ENCODE assay signal across 16 cellular contexts in the genomic region with DNA sequence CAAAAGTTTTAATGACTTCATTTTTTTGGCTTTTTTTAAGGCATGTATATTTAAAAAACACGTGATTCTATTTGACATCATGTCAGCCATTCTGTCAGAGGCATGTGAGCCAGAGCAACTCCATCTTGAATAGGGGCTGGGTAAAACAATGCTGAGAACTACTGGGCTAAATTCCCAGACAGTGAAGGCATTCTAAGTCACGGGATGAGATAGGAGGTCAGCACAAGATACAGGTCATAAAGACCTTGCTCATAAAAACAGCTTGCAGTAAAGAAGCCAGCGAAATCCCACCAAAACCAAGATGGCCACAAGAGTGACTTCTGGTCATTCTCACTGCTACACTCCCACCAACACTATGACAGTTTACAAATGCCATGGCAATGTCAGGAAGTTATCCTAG.
"Had no signal": no experiment of that assay in that cellular context is flagged by ENCODE, and none has a peak within 500 bp of the region (broad histone marks: within the 10 kb centered on the region; RNA-seq: fewer than 3 reads in every experiment).

No MANE protein-coding gene starts in this region.

- H3K27ac ChIP-seq: coronary artery, gastrocnemius medialis, heart right ventricle, stomach, thoracic aorta, transverse colon had no signal

- H3K9me3 Mint-ChIP-seq: naive B cell had no signal

- FAIRE-seq: islet of Langerhans had no signal

- H3K27me3 ChIP-seq: gastrocnemius medialis, heart right ventricle, stomach, transverse colon had no signal

- H3K36me3 ChIP-seq: gastrocnemius medialis, heart right ventricle, stomach, thoracic aorta, transverse colon had no signal

- H3K9me3 ChIP-seq: gastrocnemius medialis, heart right ventricle, stomach, thoracic aorta, transverse colon had no signal

- H3K4me3 ChIP-seq: coronary artery, gastrocnemius medialis, heart right ventricle, stomach, thoracic aorta, transverse colon had no signal

- ATAC-seq: gastrocnemius medialis, heart right ventricle, left lobe of liver, sciatic nerve had no signal

- DNase-seq: effector CD4-positive, alpha-beta T cell; gastrocnemius medialis; heart right ventricle; hypothalamus; naive B cell; posterior cingulate gyrus; stimulated activated CD4-positive, alpha-beta T cell treated with anti-CD3 and anti-CD28 coated beads, Interleukin-12 subunit alpha, Interleukin-12 subunit beta, amount 100 ng/mL, for 4 hours; stimulated activated naive CD4-positive, alpha-beta T cell; stomach; substantia nigra; transverse colon had no signal

- H3K27ac Mint-ChIP-seq: naive B cell had no signal

- H3K4me1 Mint-ChIP-seq: naive B cell had no signal

- H3K4me3 Mint-ChIP-seq: naive B cell had no signal

- H3K4me1 ChIP-seq: gastrocnemius medialis, heart right ventricle, stomach had no signal

- H3K36me3 Mint-ChIP-seq: naive B cell had no signal

- H3K27me3 Mint-ChIP-seq: naive B cell had no signal
